Comparison of ENCODE assay signal across 1 cellular context in the genomic region with DNA sequence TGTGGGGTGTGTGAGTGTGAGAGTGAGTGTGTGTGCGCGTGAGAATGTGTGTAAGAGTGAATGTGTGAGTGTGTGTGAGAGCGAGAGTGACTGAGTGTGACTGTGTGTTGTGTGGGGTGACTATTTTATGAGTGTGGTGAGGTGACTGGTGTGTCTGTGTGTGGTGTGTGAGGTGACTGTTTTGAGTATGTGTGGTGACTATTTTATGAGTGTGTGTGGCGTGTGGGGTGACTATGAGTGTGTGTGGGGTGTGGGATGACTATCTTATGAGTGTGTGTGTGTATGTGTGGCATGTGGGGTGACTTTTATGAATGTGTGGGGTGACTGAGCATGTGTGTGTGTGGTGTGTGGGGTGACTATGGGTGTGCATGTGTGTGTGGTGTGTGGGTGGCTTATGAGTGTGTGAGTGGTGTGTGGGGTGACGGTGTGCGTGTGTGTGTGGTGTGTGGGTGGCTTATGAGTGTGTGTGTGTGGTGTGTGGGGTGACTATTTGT.
A peak's percentile ranks its signal among the peaks of the same experiment; 100 is the strongest.
TF ChIP-seq lines count a peak whose summit lies in the region.

No MANE protein-coding gene starts in this region.

TF ChIP-seq in K562, 482 proteins besides CTCF, POLR2A, EP300 and RAD21 (continued from another document and continues in another):
- TF ChIP-seq ZNF217 (CRISPR knock-in tag; IDR thresholded peaks at IDR 0.05) (no peak), MEIS2 (IDR thresholded peaks at IDR 0.05; ENCODE audit: partially characterized antibody) (no peak), NR1H2 (CRISPR knock-in tag; IDR thresholded peaks at IDR 0.05) (no peak), ZNF384 (IDR thresholded peaks at IDR 0.05; ENCODE audit: low read depth, low read length) (no peak), KAT7 (CRISPR knock-in tag; IDR thresholded peaks at IDR 0.05; ENCODE audit: borderline replicate concordance) (no peak), HMG20B (CRISPR knock-in tag; IDR thresholded peaks at IDR 0.05) (no peak), ZNF586 (CRISPR knock-in tag; conservative IDR thresholded peaks at IDR 0.05) (no peak), ZBTB1 (CRISPR knock-in tag; IDR thresholded peaks at IDR 0.05; ENCODE audit: borderline replicate concordance, low read depth) (no peak), BRCA1 (IDR thresholded peaks at IDR 0.05) (no peak), BRCA1 (CRISPR knock-in tag; IDR thresholded peaks at IDR 0.05) (no peak), PCBP2 (IDR thresholded peaks at IDR 0.05; ENCODE audit: low read depth, low read length, poor library complexity, severe bottlenecking) (no peak), EWSR1 (IDR thresholded peaks at IDR 0.05; ENCODE audit: borderline replicate concordance, low read depth, partially characterized antibody) (no peak), ESRRA (IDR thresholded peaks at IDR 0.05; ENCODE audit: borderline replicate concordance, low read depth) (no peak), NONO (IDR thresholded peaks at IDR 0.05; ENCODE audit: low read depth in 2 of 2, low read length in 1 of 2) (no peak), SRSF3 (IDR thresholded peaks at IDR 0.05; ENCODE audit: insufficient read depth, low read length) (no peak), MAFG (tag; conservative IDR thresholded peaks at IDR 0.05) (no peak)
- TF ChIP-seq, protein P1, sequence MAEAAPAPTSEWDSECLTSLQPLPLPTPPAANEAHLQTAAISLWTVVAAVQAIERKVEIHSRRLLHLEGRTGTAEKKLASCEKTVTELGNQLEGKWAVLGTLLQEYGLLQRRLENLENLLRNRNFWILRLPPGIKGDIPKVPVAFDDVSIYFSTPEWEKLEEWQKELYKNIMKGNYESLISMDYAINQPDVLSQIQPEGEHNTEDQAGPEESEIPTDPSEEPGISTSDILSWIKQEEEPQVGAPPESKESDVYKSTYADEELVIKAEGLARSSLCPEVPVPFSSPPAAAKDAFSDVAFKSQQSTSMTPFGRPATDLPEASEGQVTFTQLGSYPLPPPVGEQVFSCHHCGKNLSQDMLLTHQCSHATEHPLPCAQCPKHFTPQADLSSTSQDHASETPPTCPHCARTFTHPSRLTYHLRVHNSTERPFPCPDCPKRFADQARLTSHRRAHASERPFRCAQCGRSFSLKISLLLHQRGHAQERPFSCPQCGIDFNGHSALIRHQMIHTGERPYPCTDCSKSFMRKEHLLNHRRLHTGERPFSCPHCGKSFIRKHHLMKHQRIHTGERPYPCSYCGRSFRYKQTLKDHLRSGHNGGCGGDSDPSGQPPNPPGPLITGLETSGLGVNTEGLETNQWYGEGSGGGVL (CRISPR knock-in tag; IDR thresholded peaks at IDR 0.05): no peak
- TF ChIP-seq, protein P2, sequence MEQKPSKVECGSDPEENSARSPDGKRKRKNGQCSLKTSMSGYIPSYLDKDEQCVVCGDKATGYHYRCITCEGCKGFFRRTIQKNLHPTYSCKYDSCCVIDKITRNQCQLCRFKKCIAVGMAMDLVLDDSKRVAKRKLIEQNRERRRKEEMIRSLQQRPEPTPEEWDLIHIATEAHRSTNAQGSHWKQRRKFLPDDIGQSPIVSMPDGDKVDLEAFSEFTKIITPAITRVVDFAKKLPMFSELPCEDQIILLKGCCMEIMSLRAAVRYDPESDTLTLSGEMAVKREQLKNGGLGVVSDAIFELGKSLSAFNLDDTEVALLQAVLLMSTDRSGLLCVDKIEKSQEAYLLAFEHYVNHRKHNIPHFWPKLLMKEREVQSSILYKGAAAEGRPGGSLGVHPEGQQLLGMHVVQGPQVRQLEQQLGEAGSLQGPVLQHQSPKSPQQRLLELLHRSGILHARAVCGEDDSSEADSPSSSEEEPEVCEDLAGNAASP (IDR thresholded peaks at IDR 0.05): no peak
- TF ChIP-seq, protein P3, sequence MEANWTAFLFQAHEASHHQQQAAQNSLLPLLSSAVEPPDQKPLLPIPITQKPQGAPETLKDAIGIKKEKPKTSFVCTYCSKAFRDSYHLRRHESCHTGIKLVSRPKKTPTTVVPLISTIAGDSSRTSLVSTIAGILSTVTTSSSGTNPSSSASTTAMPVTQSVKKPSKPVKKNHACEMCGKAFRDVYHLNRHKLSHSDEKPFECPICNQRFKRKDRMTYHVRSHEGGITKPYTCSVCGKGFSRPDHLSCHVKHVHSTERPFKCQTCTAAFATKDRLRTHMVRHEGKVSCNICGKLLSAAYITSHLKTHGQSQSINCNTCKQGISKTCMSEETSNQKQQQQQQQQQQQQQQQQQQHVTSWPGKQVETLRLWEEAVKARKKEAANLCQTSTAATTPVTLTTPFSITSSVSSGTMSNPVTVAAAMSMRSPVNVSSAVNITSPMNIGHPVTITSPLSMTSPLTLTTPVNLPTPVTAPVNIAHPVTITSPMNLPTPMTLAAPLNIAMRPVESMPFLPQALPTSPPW (CRISPR knock-in tag; IDR thresholded peaks at IDR 0.05): no peak
- TF ChIP-seq, protein P4, sequence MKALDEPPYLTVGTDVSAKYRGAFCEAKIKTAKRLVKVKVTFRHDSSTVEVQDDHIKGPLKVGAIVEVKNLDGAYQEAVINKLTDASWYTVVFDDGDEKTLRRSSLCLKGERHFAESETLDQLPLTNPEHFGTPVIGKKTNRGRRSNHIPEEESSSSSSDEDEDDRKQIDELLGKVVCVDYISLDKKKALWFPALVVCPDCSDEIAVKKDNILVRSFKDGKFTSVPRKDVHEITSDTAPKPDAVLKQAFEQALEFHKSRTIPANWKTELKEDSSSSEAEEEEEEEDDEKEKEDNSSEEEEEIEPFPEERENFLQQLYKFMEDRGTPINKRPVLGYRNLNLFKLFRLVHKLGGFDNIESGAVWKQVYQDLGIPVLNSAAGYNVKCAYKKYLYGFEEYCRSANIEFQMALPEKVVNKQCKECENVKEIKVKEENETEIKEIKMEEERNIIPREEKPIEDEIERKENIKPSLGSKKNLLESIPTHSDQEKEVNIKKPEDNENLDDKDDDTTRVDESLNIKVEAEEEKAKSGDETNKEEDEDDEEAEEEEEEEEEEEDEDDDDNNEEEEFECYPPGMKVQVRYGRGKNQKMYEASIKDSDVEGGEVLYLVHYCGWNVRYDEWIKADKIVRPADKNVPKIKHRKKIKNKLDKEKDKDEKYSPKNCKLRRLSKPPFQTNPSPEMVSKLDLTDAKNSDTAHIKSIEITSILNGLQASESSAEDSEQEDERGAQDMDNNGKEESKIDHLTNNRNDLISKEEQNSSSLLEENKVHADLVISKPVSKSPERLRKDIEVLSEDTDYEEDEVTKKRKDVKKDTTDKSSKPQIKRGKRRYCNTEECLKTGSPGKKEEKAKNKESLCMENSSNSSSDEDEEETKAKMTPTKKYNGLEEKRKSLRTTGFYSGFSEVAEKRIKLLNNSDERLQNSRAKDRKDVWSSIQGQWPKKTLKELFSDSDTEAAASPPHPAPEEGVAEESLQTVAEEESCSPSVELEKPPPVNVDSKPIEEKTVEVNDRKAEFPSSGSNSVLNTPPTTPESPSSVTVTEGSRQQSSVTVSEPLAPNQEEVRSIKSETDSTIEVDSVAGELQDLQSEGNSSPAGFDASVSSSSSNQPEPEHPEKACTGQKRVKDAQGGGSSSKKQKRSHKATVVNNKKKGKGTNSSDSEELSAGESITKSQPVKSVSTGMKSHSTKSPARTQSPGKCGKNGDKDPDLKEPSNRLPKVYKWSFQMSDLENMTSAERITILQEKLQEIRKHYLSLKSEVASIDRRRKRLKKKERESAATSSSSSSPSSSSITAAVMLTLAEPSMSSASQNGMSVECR (CRISPR knock-in tag; IDR thresholded peaks at IDR 0.05): 0 out of 2 replicates have a peak, but pooled peaks have one; percentile 38
- TF ChIP-seq, protein P5, sequence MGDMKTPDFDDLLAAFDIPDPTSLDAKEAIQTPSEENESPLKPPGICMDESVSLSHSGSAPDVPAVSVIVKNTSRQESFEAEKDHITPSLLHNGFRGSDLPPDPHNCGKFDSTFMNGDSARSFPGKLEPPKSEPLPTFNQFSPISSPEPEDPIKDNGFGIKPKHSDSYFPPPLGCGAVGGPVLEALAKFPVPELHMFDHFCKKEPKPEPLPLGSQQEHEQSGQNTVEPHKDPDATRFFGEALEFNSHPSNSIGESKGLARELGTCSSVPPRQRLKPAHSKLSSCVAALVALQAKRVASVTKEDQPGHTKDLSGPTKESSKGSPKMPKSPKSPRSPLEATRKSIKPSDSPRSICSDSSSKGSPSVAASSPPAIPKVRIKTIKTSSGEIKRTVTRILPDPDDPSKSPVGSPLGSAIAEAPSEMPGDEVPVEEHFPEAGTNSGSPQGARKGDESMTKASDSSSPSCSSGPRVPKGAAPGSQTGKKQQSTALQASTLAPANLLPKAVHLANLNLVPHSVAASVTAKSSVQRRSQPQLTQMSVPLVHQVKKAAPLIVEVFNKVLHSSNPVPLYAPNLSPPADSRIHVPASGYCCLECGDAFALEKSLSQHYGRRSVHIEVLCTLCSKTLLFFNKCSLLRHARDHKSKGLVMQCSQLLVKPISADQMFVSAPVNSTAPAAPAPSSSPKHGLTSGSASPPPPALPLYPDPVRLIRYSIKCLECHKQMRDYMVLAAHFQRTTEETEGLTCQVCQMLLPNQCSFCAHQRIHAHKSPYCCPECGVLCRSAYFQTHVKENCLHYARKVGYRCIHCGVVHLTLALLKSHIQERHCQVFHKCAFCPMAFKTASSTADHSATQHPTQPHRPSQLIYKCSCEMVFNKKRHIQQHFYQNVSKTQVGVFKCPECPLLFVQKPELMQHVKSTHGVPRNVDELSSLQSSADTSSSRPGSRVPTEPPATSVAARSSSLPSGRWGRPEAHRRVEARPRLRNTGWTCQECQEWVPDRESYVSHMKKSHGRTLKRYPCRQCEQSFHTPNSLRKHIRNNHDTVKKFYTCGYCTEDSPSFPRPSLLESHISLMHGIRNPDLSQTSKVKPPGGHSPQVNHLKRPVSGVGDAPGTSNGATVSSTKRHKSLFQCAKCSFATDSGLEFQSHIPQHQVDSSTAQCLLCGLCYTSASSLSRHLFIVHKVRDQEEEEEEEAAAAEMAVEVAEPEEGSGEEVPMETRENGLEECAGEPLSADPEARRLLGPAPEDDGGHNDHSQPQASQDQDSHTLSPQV (IDR thresholded peaks at IDR 0.05): no peak
- TF ChIP-seq, protein P6, sequence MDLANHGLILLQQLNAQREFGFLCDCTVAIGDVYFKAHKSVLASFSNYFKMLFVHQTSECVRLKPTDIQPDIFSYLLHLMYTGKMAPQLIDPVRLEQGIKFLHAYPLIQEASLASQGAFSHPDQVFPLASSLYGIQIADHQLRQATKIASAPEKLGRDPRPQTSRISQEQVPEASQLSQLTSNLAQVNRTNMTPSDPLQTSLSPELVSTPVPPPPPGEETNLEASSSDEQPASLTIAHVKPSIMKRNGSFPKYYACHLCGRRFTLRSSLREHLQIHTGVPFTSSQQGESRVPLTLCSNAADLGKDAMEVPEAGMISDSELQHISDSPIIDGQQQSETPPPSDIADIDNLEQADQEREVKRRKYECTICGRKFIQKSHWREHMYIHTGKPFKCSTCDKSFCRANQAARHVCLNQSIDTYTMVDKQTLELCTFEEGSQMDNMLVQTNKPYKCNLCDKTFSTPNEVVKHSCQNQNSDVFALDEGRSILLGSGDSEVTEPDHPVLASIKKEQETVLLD (IDR thresholded peaks at IDR 0.05): peak; percentile 53; the same call in 1 of the 2 replicates
- TF ChIP-seq, protein P7, sequence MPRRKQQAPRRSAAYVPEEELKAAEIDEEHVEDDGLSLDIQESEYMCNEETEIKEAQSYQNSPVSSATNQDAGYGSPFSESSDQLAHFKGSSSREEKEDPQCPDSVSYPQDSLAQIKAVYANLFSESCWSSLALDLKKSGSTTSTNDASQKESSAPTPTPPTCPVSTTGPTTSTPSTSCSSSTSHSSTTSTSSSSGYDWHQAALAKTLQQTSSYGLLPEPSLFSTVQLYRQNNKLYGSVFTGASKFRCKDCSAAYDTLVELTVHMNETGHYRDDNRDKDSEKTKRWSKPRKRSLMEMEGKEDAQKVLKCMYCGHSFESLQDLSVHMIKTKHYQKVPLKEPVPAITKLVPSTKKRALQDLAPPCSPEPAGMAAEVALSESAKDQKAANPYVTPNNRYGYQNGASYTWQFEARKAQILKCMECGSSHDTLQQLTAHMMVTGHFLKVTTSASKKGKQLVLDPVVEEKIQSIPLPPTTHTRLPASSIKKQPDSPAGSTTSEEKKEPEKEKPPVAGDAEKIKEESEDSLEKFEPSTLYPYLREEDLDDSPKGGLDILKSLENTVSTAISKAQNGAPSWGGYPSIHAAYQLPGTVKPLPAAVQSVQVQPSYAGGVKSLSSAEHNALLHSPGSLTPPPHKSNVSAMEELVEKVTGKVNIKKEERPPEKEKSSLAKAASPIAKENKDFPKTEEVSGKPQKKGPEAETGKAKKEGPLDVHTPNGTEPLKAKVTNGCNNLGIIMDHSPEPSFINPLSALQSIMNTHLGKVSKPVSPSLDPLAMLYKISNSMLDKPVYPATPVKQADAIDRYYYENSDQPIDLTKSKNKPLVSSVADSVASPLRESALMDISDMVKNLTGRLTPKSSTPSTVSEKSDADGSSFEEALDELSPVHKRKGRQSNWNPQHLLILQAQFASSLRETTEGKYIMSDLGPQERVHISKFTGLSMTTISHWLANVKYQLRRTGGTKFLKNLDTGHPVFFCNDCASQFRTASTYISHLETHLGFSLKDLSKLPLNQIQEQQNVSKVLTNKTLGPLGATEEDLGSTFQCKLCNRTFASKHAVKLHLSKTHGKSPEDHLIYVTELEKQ (CRISPR knock-in tag; IDR thresholded peaks at IDR 0.05): no peak
- TF ChIP-seq, protein P8, sequence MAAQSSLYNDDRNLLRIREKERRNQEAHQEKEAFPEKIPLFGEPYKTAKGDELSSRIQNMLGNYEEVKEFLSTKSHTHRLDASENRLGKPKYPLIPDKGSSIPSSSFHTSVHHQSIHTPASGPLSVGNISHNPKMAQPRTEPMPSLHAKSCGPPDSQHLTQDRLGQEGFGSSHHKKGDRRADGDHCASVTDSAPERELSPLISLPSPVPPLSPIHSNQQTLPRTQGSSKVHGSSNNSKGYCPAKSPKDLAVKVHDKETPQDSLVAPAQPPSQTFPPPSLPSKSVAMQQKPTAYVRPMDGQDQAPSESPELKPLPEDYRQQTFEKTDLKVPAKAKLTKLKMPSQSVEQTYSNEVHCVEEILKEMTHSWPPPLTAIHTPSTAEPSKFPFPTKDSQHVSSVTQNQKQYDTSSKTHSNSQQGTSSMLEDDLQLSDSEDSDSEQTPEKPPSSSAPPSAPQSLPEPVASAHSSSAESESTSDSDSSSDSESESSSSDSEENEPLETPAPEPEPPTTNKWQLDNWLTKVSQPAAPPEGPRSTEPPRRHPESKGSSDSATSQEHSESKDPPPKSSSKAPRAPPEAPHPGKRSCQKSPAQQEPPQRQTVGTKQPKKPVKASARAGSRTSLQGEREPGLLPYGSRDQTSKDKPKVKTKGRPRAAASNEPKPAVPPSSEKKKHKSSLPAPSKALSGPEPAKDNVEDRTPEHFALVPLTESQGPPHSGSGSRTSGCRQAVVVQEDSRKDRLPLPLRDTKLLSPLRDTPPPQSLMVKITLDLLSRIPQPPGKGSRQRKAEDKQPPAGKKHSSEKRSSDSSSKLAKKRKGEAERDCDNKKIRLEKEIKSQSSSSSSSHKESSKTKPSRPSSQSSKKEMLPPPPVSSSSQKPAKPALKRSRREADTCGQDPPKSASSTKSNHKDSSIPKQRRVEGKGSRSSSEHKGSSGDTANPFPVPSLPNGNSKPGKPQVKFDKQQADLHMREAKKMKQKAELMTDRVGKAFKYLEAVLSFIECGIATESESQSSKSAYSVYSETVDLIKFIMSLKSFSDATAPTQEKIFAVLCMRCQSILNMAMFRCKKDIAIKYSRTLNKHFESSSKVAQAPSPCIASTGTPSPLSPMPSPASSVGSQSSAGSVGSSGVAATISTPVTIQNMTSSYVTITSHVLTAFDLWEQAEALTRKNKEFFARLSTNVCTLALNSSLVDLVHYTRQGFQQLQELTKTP (IDR thresholded peaks at IDR 0.05; ENCODE audit: low read depth in 1 of 2, partially characterized antibody in 2 of 2): no peak
- TF ChIP-seq, protein P9, sequence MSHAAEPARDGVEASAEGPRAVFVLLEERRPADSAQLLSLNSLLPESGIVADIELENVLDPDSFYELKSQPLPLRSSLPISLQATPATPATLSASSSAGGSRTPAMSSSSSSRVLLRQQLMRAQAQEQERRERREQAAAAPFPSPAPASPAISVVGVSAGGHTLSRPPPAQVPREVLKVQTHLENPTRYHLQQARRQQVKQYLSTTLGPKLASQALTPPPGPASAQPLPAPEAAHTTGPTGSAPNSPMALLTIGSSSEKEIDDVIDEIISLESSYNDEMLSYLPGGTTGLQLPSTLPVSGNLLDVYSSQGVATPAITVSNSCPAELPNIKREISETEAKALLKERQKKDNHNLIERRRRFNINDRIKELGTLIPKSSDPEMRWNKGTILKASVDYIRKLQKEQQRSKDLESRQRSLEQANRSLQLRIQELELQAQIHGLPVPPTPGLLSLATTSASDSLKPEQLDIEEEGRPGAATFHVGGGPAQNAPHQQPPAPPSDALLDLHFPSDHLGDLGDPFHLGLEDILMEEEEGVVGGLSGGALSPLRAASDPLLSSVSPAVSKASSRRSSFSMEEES (CRISPR knock-in tag; IDR thresholded peaks at IDR 0.05): no peak
